ENCODE assay signal across 9 cellular contexts in the genomic region with DNA sequence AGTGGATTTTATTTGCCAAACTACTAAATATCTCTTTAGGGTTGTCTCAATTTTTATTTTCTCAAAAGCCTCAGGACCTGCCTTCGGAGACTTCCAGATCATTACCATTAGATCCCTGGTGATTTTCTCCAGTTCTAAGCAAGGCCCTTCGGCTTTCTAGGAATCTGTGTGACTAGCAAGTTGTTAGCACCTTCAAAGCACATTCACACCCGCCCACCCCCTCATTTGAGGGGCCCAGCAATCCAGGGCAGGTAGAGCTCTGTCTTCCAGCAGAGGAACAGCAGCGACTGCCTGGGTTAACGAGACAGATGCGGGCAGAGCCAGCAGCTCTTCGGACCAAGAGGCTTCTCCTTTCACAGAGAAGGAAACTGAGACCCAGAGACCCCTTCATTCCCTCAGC. TPM values are rescaled to one million over a fixed set of nuclear protein-coding genes. Genes with fewer than 3 reads are reported as not detected.
DNase-seq lines count a peak whose midpoint lies in the region; ATAC-seq and TF ChIP-seq lines count a peak whose summit lies in the region.
"Had no signal": no experiment of that assay in that cellular context is flagged by ENCODE, and none has a peak within 500 bp of the region (broad histone marks: within the 10 kb centered on the region; RNA-seq: fewer than 3 reads in every experiment).

No MANE protein-coding gene starts in this region.

- peaks cover 63% of the 10 kb centered on the region for H3K36me3 Mint-ChIP-seq in MCF 10A (ENCODE audit: insufficient read depth, unreplicated experiment)

- peak overlapping the region; percentile 73 for H3K4me3 ChIP-seq in mucosa of stomach (ENCODE audit: low read length)
- peak overlapping the region; percentile 83 to 86 for H3K4me3 ChIP-seq in vagina

- H3K4me1 ChIP-seq in mucosa of stomach (ENCODE audit: control insufficient read depth, insufficient read depth, low read length), result peaks cover 32% of the 10 kb centered on the region
- peaks cover 77% of the 10 kb centered on the region for H3K4me1 ChIP-seq in vagina

- ATAC-seq in Right ventricle myocardium superior (ENCODE audit: poor library complexity), result no peak
- no peak for ATAC-seq in left cardiac atrium
- ATAC-seq in omental fat pad (ENCODE audit: low FRiP score), result no peak
- no peak for ATAC-seq in HG03159 (IDR thresholded peaks at IDR 0.05; ENCODE audit: unreplicated experiment)

- peaks cover 28% of the 10 kb centered on the region for H3K4me1 Mint-ChIP-seq in MCF 10A (ENCODE audit: insufficient read depth, unreplicated experiment)

- CTCF ChIA-PET in MCF 10A (lab: Yijun Ruan, JAX), result interaction anchor here (1.0 to 1.6 kb wide), 2 partner anchors 10 to 289 kb away, joined by 3 to 5 read pairs; no protein-coding TSS in a partner anchor

- peak overlapping the region; percentile 92 for H3K27ac ChIP-seq in vagina

- H3K36me3 ChIP-seq in mucosa of stomach (ENCODE audit: control insufficient read depth, insufficient read depth, low read length), result peaks cover 29% of the 10 kb centered on the region
- peaks cover 0 to 42% of the 10 kb centered on the region in 2 donors for H3K36me3 ChIP-seq in vagina

- peak overlapping the region; percentile 14 for H3K27ac Mint-ChIP-seq in MCF 10A (ENCODE audit: low read depth, unreplicated experiment)

- H3K27me3 ChIP-seq in mucosa of stomach (ENCODE audit: control insufficient read depth, insufficient read depth, low read length), result no peaks in the 10 kb centered on the region
- H3K27me3 ChIP-seq in vagina, result no peaks in the 10 kb centered on the region

- no peak for TF ChIP-seq POLR2A in vagina (IDR thresholded peaks at IDR 0.05)

- no peaks in the 10 kb centered on the region for H3K9me3 Mint-ChIP-seq in MCF 10A (ENCODE audit: unreplicated experiment)

- POLR2A ChIA-PET in MCF 10A (lab: Yijun Ruan, JAX), result interaction anchor here (1.4 to 1.7 kb wide), 4 partner anchors 8 to 51 kb away, joined by 5 to 10 read pairs (median 7); no protein-coding TSS in a partner anchor

- H3K9me3 ChIP-seq in mucosa of stomach (ENCODE audit: control insufficient read depth, low read length) (no peaks in the 10 kb centered on the region), vagina (no peaks in the 10 kb centered on the region)

- H3K4me3 Mint-ChIP-seq in MCF 10A (ENCODE audit: unreplicated experiment), result peak overlapping the region; percentile 90

- intact Hi-C loops in Right ventricle myocardium superior (cut with DNase I), result no loop called here
- intact Hi-C loops in left cardiac atrium (cut with DNase I), result no loop called here
- intact Hi-C loops in MCF 10A (cut with micrococcal nuclease), result loop anchor here (1.0 to 5.0 kb wide), 3 partner anchors 40 to 422 kb away; no protein-coding TSS in a partner anchor
- intact Hi-C loops in vagina (cut with DNase I), result loop anchor here (5.0 kb wide), 1 partner anchor 97 kb away; no protein-coding TSS in a partner anchor

- H3K9ac ChIP-seq in mucosa of stomach (ENCODE audit: low read length), result peak overlapping the region; percentile 75

- H3K27me3 Mint-ChIP-seq in MCF 10A (ENCODE audit: insufficient read depth, unreplicated experiment), result no peaks in the 10 kb centered on the region

- TF ChIP-seq CTCF in MCF 10A (IDR thresholded peaks at IDR 0.05; ENCODE audit: unreplicated experiment) (no peak), vagina (IDR thresholded peaks at IDR 0.05) (no peak), omental fat pad (IDR thresholded peaks at IDR 0.05) (no peak)

- BruUV-seq in MCF 10A (replicated peaks; lab: Mats Ljungman, UMichigan), result no TSS peak

- DNase-seq in Right ventricle myocardium superior (peak; percentile 23), left cardiac atrium (no peak), MCF 10A (ENCODE audit: unreplicated experiment) (no peak), vagina (ENCODE audit: extremely low spot score in 2 of 2) (no peak), SIG-M5 treated with dmso at 0.1 percent for 504 hours (lab: John Stamatoyannopoulos, UW; ENCODE audit: unreplicated experiment) (no peak), omental fat pad (ENCODE audit: low spot score) (no peak)
- DNase-seq: central memory CD4-positive, alpha-beta T cell had no signal

RNA-seq across cellular contexts. Expression of a gene that starts 2.0 kb away (rescaled TPM):
- total RNA-seq in Right ventricle myocardium superior (183 TPM), left cardiac atrium (100 to 1,000 TPM; 206 to 267 TPM), MCF 10A (2022) (240 and 246 TPM in 2 replicates), vagina (159 TPM), omental fat pad (100 to 1,000 TPM; 114 to 219 (median 135) TPM)

Comparison
In these comparisons a context has a peak if more than half of its experiments do, and no peak if none do; other contexts are left out.
1. intact Hi-C loops: an anchor here in MCF 10A (1.0 to 5.0 kb wide) and vagina (5.0 kb wide); none called in Right ventricle myocardium superior and left cardiac atrium.